ENCODE assay signal across 8 cellular contexts in genomic region chr18:3585656-3586509, GRCh38.
A peak's percentile ranks its signal among the peaks of the same experiment; 100 is the strongest.
DNase-seq lines count a peak whose midpoint lies in the region; ATAC-seq, FAIRE-seq and TF ChIP-seq lines count a peak whose summit lies in the region.

No MANE protein-coding gene starts in this region.

- peak; percentile 77 for TF ChIP-seq CTCF in astrocyte of the cerebellum (IDR thresholded peaks at IDR 0.05; ENCODE audit: low read depth, low read length, missing control alignments)
- TF ChIP-seq CTCF in hepatocyte (IDR thresholded peaks at IDR 0.05; ENCODE audit: poor library complexity), result peak; percentile 73
- peak; percentile 52 to 84 (median 75) for TF ChIP-seq CTCF in spleen (IDR thresholded peaks at IDR 0.05 in 8 of 11, conservative IDR thresholded peaks at IDR 0.05 in 3 of 11)

- peak; percentile 29 for ATAC-seq in HG02870 (IDR thresholded peaks at IDR 0.05; ENCODE audit: unreplicated experiment)
- peak; percentile 92 for ATAC-seq in T-helper 17 cell

- H4K20me1 ChIP-seq in hepatocyte (ENCODE audit: insufficient read depth, poor library complexity, severe bottlenecking), result no peaks in the 10 kb centered on the region

- no peaks in the 10 kb centered on the region for H3K9me2 ChIP-seq in hepatocyte (replicated peaks; ENCODE audit: insufficient read depth)

- H3K36me3 Mint-ChIP-seq in T-helper 17 cell (ENCODE audit: low read depth), result peaks cover 7% of the 10 kb centered on the region

- H3K27me3 Mint-ChIP-seq in T-helper 17 cell, result peaks cover 6% of the 10 kb centered on the region

- H3K4me3 Mint-ChIP-seq in T-helper 17 cell, result peak overlapping the region; percentile 33

- no peaks in the 10 kb centered on the region for H3K79me2 ChIP-seq in hepatocyte

- no peak for DNase-seq in GM12891 (ENCODE audit: insufficient read length, low spot score)
- DNase-seq in NCI-H1694 treated with DMSO at 0.1 percent for 48 hours (lab: John Stamatoyannopoulos, UW), result peak; percentile 55
- peak; percentile 46 to 56 (median 52) for DNase-seq in T-helper 17 cell
- peak; percentile 62 for DNase-seq in astrocyte of the cerebellum (ENCODE audit: low read depth)
- peak; percentile 92 for DNase-seq in hepatocyte (ENCODE audit: low spot score)
- peak; percentile 91 for DNase-seq in spleen
- no peak for DNase-seq in GM19240 (ENCODE audit: insufficient read length, low spot score)

- H3K27ac ChIP-seq in hepatocyte, result no peak overlapping the region
- peak overlapping the region in 7 of 8 donors; percentile 51 to 87 (median 79) for H3K27ac ChIP-seq in spleen

- no peaks in the 10 kb centered on the region for H3K36me3 ChIP-seq in hepatocyte (replicated peaks; ENCODE audit: insufficient read depth, low read depth)
- H3K36me3 ChIP-seq in spleen, result no peaks in the 10 kb centered on the region

- H3K9me3 ChIP-seq in T-helper 17 cell (ENCODE audit: control insufficient read depth, low read length, poor library complexity, severe bottlenecking), result no peaks in the 10 kb centered on the region
- H3K9me3 ChIP-seq in hepatocyte (ENCODE audit: low read depth), result no peaks in the 10 kb centered on the region
- H3K9me3 ChIP-seq in spleen, result peaks cover 0 to 5% (median 0%) of the 10 kb centered on the region in 8 donors

- no peak overlapping the region for H2AFZ ChIP-seq in hepatocyte

- TF ChIP-seq POLR2A in GM12891 (IDR thresholded peaks at IDR 0.05; ENCODE audit: low read depth, low read length), result no peak
- no peak for TF ChIP-seq POLR2A in spleen (IDR thresholded peaks at IDR 0.05)

- WGBS in hepatocyte (ENCODE audit: low lambda C conversion rate, missing lambda C conversion rate), result 48% methylated on average over 12 of the region's 12 CpGs
- WGBS in spleen, 5 donors, result 37 to 49% (median 46%) methylated on average over 12 of the region's 12 CpGs

- no peaks in the 10 kb centered on the region for H3K4me1 ChIP-seq in hepatocyte (ENCODE audit: insufficient read depth)
- peaks cover 0 to 33% (median 28%) of the 10 kb centered on the region in 6 donors for H3K4me1 ChIP-seq in spleen

- H3K4me1 Mint-ChIP-seq in T-helper 17 cell, result peaks cover 17% of the 10 kb centered on the region

- H3K27me3 ChIP-seq in hepatocyte (no peaks in the 10 kb centered on the region), spleen (replicated peaks in 1 of 7) (no peaks in the 10 kb centered on the region)

- in situ Hi-C loops in astrocyte of the cerebellum (cut with HindIII; ENCODE audit: low sequenced_read_pairs), result loop anchor here (10.0 kb wide), 1 partner anchor 291 kb away; no protein-coding TSS in a partner anchor

- H3K4me3 ChIP-seq in astrocyte of the cerebellum (ENCODE audit: low read depth, low read length) (no peak overlapping the region), hepatocyte (no peak overlapping the region), spleen (peak overlapping the region in 1 of 8 donors; percentile 51)

- intact Hi-C loops in spleen (cut with DNase I; ENCODE audit: low total_unique reads), result loop anchor here (5.0 kb wide), 2 partner anchors 129 to 304 kb away; no protein-coding TSS in a partner anchor

- peak; percentile 86 for FAIRE-seq in GM12891 (lab: Jason Lieb, UNC)

- H3K27ac Mint-ChIP-seq in T-helper 17 cell, result peak overlapping the region; percentile 49

- no peak overlapping the region for H3K4me2 ChIP-seq in hepatocyte

TF ChIP-seq in GM12891, 5 proteins besides CTCF, POLR2A, EP300 and RAD21:
- TF ChIP-seq POLR2AphosphoS5 (IDR thresholded peaks at IDR 0.05; ENCODE audit: low read depth, low read length) (no peak), PAX5 (IDR thresholded peaks at IDR 0.05; ENCODE audit: insufficient read depth, low read length, severe bottlenecking) (peak; percentile 77), TAF1 (IDR thresholded peaks at IDR 0.05; ENCODE audit: low read depth, low read length) (no peak), SPI1 (IDR thresholded peaks at IDR 0.05; ENCODE audit: low read depth, low read length) (no peak), POU2F2 (IDR thresholded peaks at IDR 0.05; ENCODE audit: low read depth, low read length) (no peak)

Comparison
In these comparisons a context has a peak if more than half of its experiments do, and no peak if none do; other contexts are left out.
1. DNase-seq: peak in NCI-H1694 treated with DMSO at 0.1 percent for 48 hours (single experiment), T-helper 17 cell (3 of 3), astrocyte of the cerebellum (single experiment), hepatocyte (single experiment) and spleen (single experiment); none in GM12891 (single experiment) and GM19240 (single experiment).
2. Peak in every context shown above with its lines, with median percentiles within 50 percentile points of each other: CTCF ChIP-seq.